In the genomic region with DNA sequence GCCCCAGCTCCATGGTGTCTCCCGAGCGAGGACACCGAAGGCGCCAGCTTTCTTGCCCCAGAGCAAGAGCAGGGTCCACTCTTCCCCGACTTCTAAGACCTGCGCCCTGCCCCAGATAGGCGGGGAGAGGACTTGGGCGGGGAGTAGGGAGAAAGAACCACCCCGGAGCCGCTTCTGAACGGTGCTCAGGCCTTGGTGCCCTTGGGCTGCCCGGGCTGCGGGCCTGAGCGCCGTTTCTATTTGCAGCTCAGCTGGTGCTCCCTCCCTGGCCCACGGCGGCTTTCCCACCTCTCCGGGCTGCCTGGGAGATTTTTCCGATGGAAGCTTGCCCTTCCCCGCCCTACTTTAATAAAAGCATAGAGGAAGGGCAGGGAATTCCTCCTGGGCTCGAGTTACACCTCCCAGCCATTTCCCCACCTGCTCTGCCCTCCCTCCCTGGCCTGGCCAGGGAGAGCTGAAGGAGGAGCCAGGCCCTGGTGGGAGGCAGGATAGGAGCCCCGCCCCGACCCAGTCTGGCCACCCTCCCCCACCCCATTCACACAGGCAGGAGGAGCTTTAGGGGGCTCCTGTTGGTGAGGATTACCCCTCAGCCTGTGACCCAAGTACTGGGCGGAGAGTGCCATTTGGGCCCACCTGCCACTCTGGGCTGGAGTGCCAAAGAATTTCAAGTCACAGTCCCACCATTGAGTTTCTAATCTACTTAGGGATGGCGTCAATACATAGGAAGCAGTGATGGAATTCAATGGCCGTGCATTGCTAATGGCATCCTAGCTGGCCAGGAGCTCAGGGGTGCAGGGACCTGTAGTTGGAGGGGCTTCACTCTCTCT, we compare ENCODE assay signal across 9 cellular contexts. TPM values are rescaled to one million over a fixed set of nuclear protein-coding genes. Genes with fewer than 3 reads are reported as not detected.
DNase-seq lines count a peak whose midpoint lies in the region; ATAC-seq and TF ChIP-seq lines count a peak whose summit lies in the region.
"Had no signal": no experiment of that assay in that cellular context is flagged by ENCODE, and none has a peak within 500 bp of the region (broad histone marks: within the 10 kb centered on the region; RNA-seq: fewer than 3 reads in every experiment).

No MANE protein-coding gene starts in this region.

- DNase-seq in Daoy (ENCODE audit: low read depth) (peak; percentile 35), PC-9 (peak; percentile 60 to 65), fibroblast of the aortic adventitia (ENCODE audit: low read depth) (no peak), omental fat pad (ENCODE audit: low spot score) (no peak), NCI-H2081 treated with DMSO at 0.1 percent for 48 hours (lab: John Stamatoyannopoulos, UW) (no peak), ureter (ENCODE audit: low spot score) (no peak), A172 (ENCODE audit: low spot score) (no peak), OCI-M2 (lab: John Stamatoyannopoulos, UW; ENCODE audit: unreplicated experiment) (no peak)

- no peak for TF ChIP-seq CTCF in PC-9 (conservative IDR thresholded peaks at IDR 0.05)
- TF ChIP-seq CTCF in fibroblast of the aortic adventitia (IDR thresholded peaks at IDR 0.05; ENCODE audit: insufficient read depth, low read length), result no peak
- TF ChIP-seq CTCF in omental fat pad (IDR thresholded peaks at IDR 0.05), result no peak

- 0 out of 2 replicates have a peak, but pooled peaks cover 5% of the 10 kb centered on the region for H4K20me1 ChIP-seq in PC-9 (ENCODE audit: insufficient read depth)

- CTCF ChIA-PET in PC-9 (lab: Charles Lee), result interaction anchor here (0.5 to 1.0 kb wide), 5 partner anchors 94 to 565 kb away, joined by 3 to 9 read pairs (median 4); a partner anchor contains a TSS

- peaks cover 27% of the 10 kb centered on the region; the same call in 1 of the 2 replicates for H3F3A ChIP-seq in PC-9 (ENCODE audit: insufficient read depth, low read depth)

- H3K4me2 ChIP-seq in PC-9, result peak overlapping the region; percentile 90

- ATAC-seq in omental fat pad (ENCODE audit: low FRiP score), result peak; percentile 61

- peak overlapping the region; percentile 94 for H3K4me3 ChIP-seq in PC-9
- H3K4me3 ChIP-seq in fibroblast of the aortic adventitia (ENCODE audit: low read depth, low read length), result peak overlapping the region; percentile 65

- no peaks in the 10 kb centered on the region for H3K27me3 ChIP-seq in PC-9 (ENCODE audit: insufficient read depth, low read depth)

- H3K4me1 ChIP-seq in PC-9 (replicated peaks; ENCODE audit: insufficient read depth), result peaks cover 21% of the 10 kb centered on the region

- H3K27ac ChIP-seq in PC-9, result no peak overlapping the region
- H3K27ac ChIP-seq: HL-60 had no signal

- no peaks in the 10 kb centered on the region for H3K9me2 ChIP-seq in PC-9 (ENCODE audit: insufficient read depth)

- H3K9me3 ChIP-seq in PC-9 (ENCODE audit: insufficient read depth, low read depth), result no peaks in the 10 kb centered on the region

- BruUV-seq in PC-9 (replicated peaks; lab: Mats Ljungman, UMichigan), result no TSS peak

- H3K79me2 ChIP-seq in PC-9 (ENCODE audit: low read depth), result 0 out of 2 replicates have a peak, but pooled peaks cover 15% of the 10 kb centered on the region

- intact Hi-C loops in PC-9 (cut with micrococcal nuclease; ENCODE audit: unreplicated experiment), result loop anchor here (10.0 kb wide), 3 partner anchors 167 to 627 kb away; a partner anchor contains a TSS

- peak overlapping the region; percentile 86 for H2AFZ ChIP-seq in PC-9

- no peaks in the 10 kb centered on the region for H3K36me3 ChIP-seq in PC-9 (ENCODE audit: low read depth)

- POLR2A ChIA-PET in PC-9 (lab: Charles Lee; ENCODE audit: unreplicated experiment), result interaction anchor here (0.5 to 0.7 kb wide), 2 partner anchors 73 to 648 kb away, joined by 6 to 20 read pairs; no protein-coding TSS in a partner anchor

RNA-seq across cellular contexts. Expression of a gene that starts 2.0 kb away (rescaled TPM):
- total RNA-seq in Daoy (2014; rRNA removed; shearing (Covaris generic)), result 1.5 and 3.4 TPM in 2 replicates
- total RNA-seq in PC-9 (2021) (20.1 and 23.9 TPM in 2 replicates), fibroblast of the aortic adventitia (ENCODE audit: low replicate concordance) (1.3 and 2.4 TPM in 2 replicates), omental fat pad (10 to 100 TPM in 3 of 4 donors, 1 to 10 TPM in 1; 5.5 to 15.2 (median 14.4) TPM), ureter (15.4 TPM)
- 6.4 and 8.0 TPM in 2 replicates for total RNA-seq in A172 (2014; rRNA removed; shearing (Covaris generic))

RNA-seq across cellular contexts. Expression of a gene that starts 26.3 kb away (rescaled TPM):
- 6.1 and 15.4 TPM in 2 replicates for total RNA-seq in Daoy (2014; rRNA removed; shearing (Covaris generic))
- total RNA-seq in PC-9 (2021), result 65.8 and 66.0 TPM in 2 replicates
- total RNA-seq in fibroblast of the aortic adventitia (ENCODE audit: low replicate concordance), result 7.0 and 15.8 TPM in 2 replicates
- 10 to 100 TPM; 18.8 to 42.5 (median 33.4) TPM for total RNA-seq in omental fat pad
- total RNA-seq in ureter, result 50.5 TPM
- 15.5 and 20.6 TPM in 2 replicates for total RNA-seq in A172 (2014; rRNA removed; shearing (Covaris generic))

RNA-seq across cellular contexts. Expression of a gene that starts 27.1 kb away (rescaled TPM):
- 1.1 and 1.7 TPM in 2 replicates for total RNA-seq in Daoy (2014; rRNA removed; shearing (Covaris generic))
- total RNA-seq in PC-9 (2021), result 9.9 and 11.0 TPM in 2 replicates
- total RNA-seq in fibroblast of the aortic adventitia (ENCODE audit: low replicate concordance), result 2.3 and 4.8 TPM in 2 replicates
- total RNA-seq in omental fat pad, result 1 to 10 TPM; 3.2 to 9.1 (median 5.6) TPM
- total RNA-seq in ureter, result 24.7 TPM
- total RNA-seq in A172 (2014; rRNA removed; shearing (Covaris generic)), result 4.0 and 5.1 TPM in 2 replicates

RNA-seq across cellular contexts. Expression of a gene that starts 56.6 kb away (rescaled TPM):
- total RNA-seq in Daoy (2014; rRNA removed; shearing (Covaris generic)), result under 0.01 TPM in 1 of 2 replicates, not detected in the other
- total RNA-seq in PC-9 (2021) (1.1 and 2.6 TPM in 2 replicates), fibroblast of the aortic adventitia (ENCODE audit: low replicate concordance) (not detected in 2 replicates), omental fat pad (not detected), ureter (1.5 TPM)
- total RNA-seq in A172 (2014; rRNA removed; shearing (Covaris generic)), result 0.12 TPM in 1 of 2 replicates, not detected in the other

Comparison
In these comparisons a context has a peak if more than half of its experiments do, and no peak if none do; other contexts are left out.
1. DNase-seq: peak in Daoy (single experiment) and PC-9 (2 of 2); none in fibroblast of the aortic adventitia (single experiment), omental fat pad (single experiment), NCI-H2081 treated with DMSO at 0.1 percent for 48 hours (single experiment), ureter (single experiment), A172 (single experiment) and OCI-M2 (single experiment).